ENCODE assay signal across 8 cellular contexts in genomic region chr5:118956727-118957126, GRCh38. TPM values are rescaled to one million over a fixed set of nuclear protein-coding genes. Genes with fewer than 3 reads are reported as not detected.
DNase-seq lines count a peak whose midpoint lies in the region; ATAC-seq, FAIRE-seq and TF ChIP-seq lines count a peak whose summit lies in the region.

No MANE protein-coding gene starts in this region.

- no peaks in the 10 kb centered on the region for H3K27me3 ChIP-seq in A673 (replicated peaks; ENCODE audit: insufficient read depth, low read depth, low read length, poor library complexity)

- DNase-seq in A673 (ENCODE audit: low spot score), result peak; percentile 51
- no peak for DNase-seq in H54 (ENCODE audit: insufficient read length, low spot score)
- DNase-seq in RKO (ENCODE audit: low spot score), result peak; percentile 70
- peak; percentile 64 for DNase-seq in fibroblast of peridontal ligament (ENCODE audit: extremely low read depth)
- no peak for DNase-seq in NCI-H1105 treated with DMSO at 0.1 percent for 48 hours (lab: John Stamatoyannopoulos, UW)
- DNase-seq in ureter (ENCODE audit: low spot score), result no peak

- TF ChIP-seq CTCF in A673 (conservative IDR thresholded peaks at IDR 0.05; ENCODE audit: low read depth, low read length), result peak; percentile 66

- POLR2A ChIA-PET in A673 (lab: Charles Lee; ENCODE audit: low non-redundant PET), result no interaction called here

- H3K27ac ChIP-seq in A673 (ENCODE audit: low read depth, low read length, poor library complexity, severe bottlenecking), result no peak overlapping the region

- CTCF ChIA-PET in A673 (lab: Charles Lee), result interaction anchor here (0.8 kb wide), 1 partner anchor 1502 kb away, joined by 3 read pairs; no protein-coding TSS in a partner anchor

- H3K4me1 ChIP-seq in A673 (ENCODE audit: insufficient read depth, low read length, poor library complexity, severe bottlenecking), result no peaks in the 10 kb centered on the region

- intact Hi-C loops in A673 (cut with micrococcal nuclease; ENCODE audit: unreplicated experiment), result loop anchor here (5.0 to 10.0 kb wide), 2 partner anchors 164 to 1502 kb away; no protein-coding TSS in a partner anchor

- no peaks in the 10 kb centered on the region for H3K36me3 ChIP-seq in A673 (ENCODE audit: insufficient read depth, low read length, poor library complexity, severe bottlenecking)

- no peaks in the 10 kb centered on the region for H3K9me3 ChIP-seq in A673 (ENCODE audit: low read depth, low read length, poor library complexity, severe bottlenecking)

- no peak for TF ChIP-seq POLR2A in H54 (IDR thresholded peaks at IDR 0.05; ENCODE audit: low read depth, low read length)

- H3K4me3 ChIP-seq in A673 (ENCODE audit: low read depth, low read length, poor library complexity, severe bottlenecking), result no peak overlapping the region

- peak; percentile 20 for FAIRE-seq in H54 (lab: Jason Lieb, UNC)

- ATAC-seq in HG03135 (IDR thresholded peaks at IDR 0.05; ENCODE audit: unreplicated experiment), result no peak
- no peak for ATAC-seq in GM21381 (IDR thresholded peaks at IDR 0.05; ENCODE audit: unreplicated experiment)

- no TSS peak for BruUV-seq in A673 (replicated peaks; lab: Mats Ljungman, UMichigan)

RNA-seq across cellular contexts. Expression of gene DTWD2, which starts 31.6 kb away (rescaled TPM):
- total RNA-seq in A673 (2021), result 7.9 and 12.1 TPM in 2 replicates
- 12.9 TPM for total RNA-seq in ureter

Comparison
In these comparisons a context has a peak if more than half of its experiments do, and no peak if none do; other contexts are left out.
1. DNase-seq: peak in A673 (single experiment), RKO (single experiment) and fibroblast of peridontal ligament (single experiment); none in H54 (single experiment), NCI-H1105 treated with DMSO at 0.1 percent for 48 hours (single experiment) and ureter (single experiment).